In the genomic region with DNA sequence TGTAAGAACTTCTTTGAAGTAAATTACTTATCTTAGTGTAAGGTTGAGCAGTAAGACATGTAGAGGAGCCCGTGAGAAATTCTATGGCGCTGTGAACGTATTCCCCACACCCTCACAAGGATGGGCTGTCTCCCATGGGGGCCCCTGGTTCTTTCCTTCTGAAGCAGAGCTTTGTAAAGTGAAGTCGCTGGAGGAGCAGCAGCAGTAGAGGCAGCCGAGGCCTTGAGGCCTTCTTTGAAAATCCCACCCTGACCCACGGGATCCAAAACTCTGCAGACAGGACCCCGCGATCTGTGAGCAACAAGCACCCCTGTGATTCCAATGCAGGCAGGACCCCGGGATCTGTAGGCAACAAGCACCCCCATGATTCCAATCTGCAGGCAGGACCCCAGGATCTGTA, we compare ENCODE assay signal across 9 cellular contexts. TPM values are rescaled to one million over a fixed set of nuclear protein-coding genes. Genes with fewer than 3 reads are reported as not detected.
"Had no signal": no experiment of that assay in that cellular context is flagged by ENCODE, and none has a peak within 500 bp of the region (broad histone marks: within the 10 kb centered on the region; RNA-seq: fewer than 3 reads in every experiment).

No MANE protein-coding gene starts in this region.

- DNase-seq: GM23248, GOT3, H7, H9, HCEC 1CT, HFFc6 had no signal

- H3K27ac ChIP-seq: GM23248 had no signal

- H3K36me3 ChIP-seq: HAP-1 had no signal

- H3K9me3 ChIP-seq: HAP-1 had no signal

- H3K4me3 ChIP-seq: GM23248, GM23338, HAP-1 had no signal

- H3K9ac ChIP-seq: GM23248 had no signal

- H2AFZ ChIP-seq: GM23248, GM23338 had no signal

RNA-seq across cellular contexts. Expression of gene SNTG2, which starts 23.8 kb away (rescaled TPM):
- total RNA-seq: GM23248, H4, HFFc6 had no signal
- polyA plus RNA-seq: GM23248 had no signal
